In genomic region chr9:103522409-103522808, GRCh38 we compare ENCODE assay signal across 30 cellular contexts.
"Had no signal": no experiment of that assay in that cellular context is flagged by ENCODE, and none has a peak within 500 bp of the region (broad histone marks: within the 10 kb centered on the region; RNA-seq: fewer than 3 reads in every experiment).

No MANE protein-coding gene starts in this region.

- H3K36me3 ChIP-seq: brain microvascular endothelial cell, esophagus squamous epithelium had no signal

- H3K9me3 ChIP-seq: esophagus squamous epithelium had no signal

- H3K27ac ChIP-seq: brain microvascular endothelial cell, epithelial cell of prostate, esophagus squamous epithelium had no signal

- H3K4me3 ChIP-seq: esophagus squamous epithelium had no signal

- DNase-seq: activated CD4-positive, alpha-beta memory T cell treated with anti-CD3 and anti-CD28 coated beads, Interleukin-2, amount 10 ng/mL, durations not matched to agents 7 days and 5 days; activated CD4-positive, alpha-beta T cell treated with anti-CD3 and anti-CD28 coated beads for 1 hour; activated CD4-positive, alpha-beta T cell treated with anti-CD3 and anti-CD28 coated beads for 4 hours; activated CD4-positive, alpha-beta T cell treated with anti-CD3 and anti-CD28 coated beads, Interleukin-2, amount 10 ng/mL, durations not matched to agents 7 days and 5 days; activated CD4-positive, alpha-beta T cell treated with anti-CD3 and anti-CD28 coated beads, Interleukin-2, amount 50 U/mL, for 4 hours; activated CD8-positive, alpha-beta memory T cell treated with anti-CD3 and anti-CD28 coated beads, Interleukin-2, amount 50 U/mL, for 48 hours; activated effector memory CD4-positive, alpha-beta T cell treated with Interleukin-2 at 50 U/mL for 16 hours; activated gamma-delta T cell treated with Interleukin-2 at 50 U/mL for 16 hours; activated naive CD4-positive, alpha-beta T cell treated with anti-CD3 and anti-CD28 coated beads, Interleukin-2, amount 50 U/mL, for 16 hours; activated naive CD4-positive, alpha-beta T cell treated with Interleukin-2 at 50 U/mL for 16 hours; activated T-cell treated with anti-CD3 and anti-CD28 coated beads for 4 hours; activated T-cell treated with anti-CD3 and anti-CD28 coated beads, Interleukin-2, amount 50 U/mL, for 24 hours; amniotic stem cell; anterior cingulate cortex; brain microvascular endothelial cell; cortex of kidney; dermis blood vessel endothelial cell; effector CD4-positive, alpha-beta T cell; effector memory CD8-positive, alpha-beta T cell; esophagus squamous epithelium; foreskin melanocyte; head of caudate nucleus; T-helper 1 cell; T-helper 17 cell; T1000 had no signal

- H3K27me3 ChIP-seq: brain microvascular endothelial cell, esophagus squamous epithelium had no signal

- FAIRE-seq: astrocyte, bronchial epithelial cell, endothelial cell of umbilical vein had no signal

- H3K4me1 ChIP-seq: esophagus squamous epithelium had no signal

- ATAC-seq: activated T-helper 17 cell treated with anti-CD3 and anti-CD28 coated beads, Interleukin-2, amount 50 U/mL, for 72 hours; effector memory CD8-positive, alpha-beta T cell; T-helper 17 cell had no signal
